1 cellular context compared by ENCODE assay signal in genomic region chr2:233976690-233977294, GRCh38.
A peak's percentile ranks its signal among the peaks of the same experiment; 100 is the strongest.
TF ChIP-seq lines count a peak whose summit lies in the region.

No MANE protein-coding gene starts in this region.

TF ChIP-seq in H1, 55 proteins besides CTCF, POLR2A, EP300 and RAD21:
- TF ChIP-seq CHD2 (IDR thresholded peaks at IDR 0.05; ENCODE audit: low read length) (0 out of 2 replicates have a peak, but pooled peaks have one; percentile 16), JUND (IDR thresholded peaks at IDR 0.05; ENCODE audit: low read length) (no peak)
